ENCODE assay signal across 17 cellular contexts in the genomic region with DNA sequence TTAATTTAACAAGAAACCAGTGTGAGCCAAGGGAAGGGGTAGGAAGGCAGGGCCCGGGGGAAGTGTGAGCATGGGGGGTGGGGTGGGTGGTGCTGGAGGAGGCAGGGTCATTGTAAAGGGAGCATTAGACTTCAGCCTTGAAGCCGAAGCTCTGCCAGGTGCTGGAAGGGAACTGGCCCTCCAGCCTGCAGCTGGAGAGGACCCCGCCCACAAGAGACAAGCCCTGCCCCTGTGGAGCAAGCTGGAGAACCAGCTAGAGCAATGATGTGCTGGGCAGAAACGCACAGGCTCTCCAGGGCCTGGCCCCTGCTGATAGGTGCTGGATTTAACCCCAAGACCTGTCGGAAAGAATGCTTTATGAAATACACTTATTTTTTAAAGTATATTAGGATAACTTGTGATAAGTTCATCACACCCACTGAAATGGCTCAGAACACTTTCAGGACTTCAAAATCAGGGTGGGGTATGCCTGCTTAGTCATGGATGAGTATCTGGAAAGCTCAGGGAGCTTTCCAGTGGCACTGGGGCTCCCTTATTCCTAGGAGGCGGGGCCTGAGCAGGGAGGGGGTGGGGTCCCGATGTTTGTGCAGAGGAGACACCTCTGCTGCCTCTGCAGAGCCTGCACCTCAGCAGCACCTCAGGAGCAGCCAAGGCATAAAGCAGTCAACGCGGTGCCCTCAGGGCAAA. TPM values are rescaled to one million over a fixed set of nuclear protein-coding genes. Genes with fewer than 3 reads are reported as not detected.
DNase-seq lines count a peak whose midpoint lies in the region; ATAC-seq, FAIRE-seq and TF ChIP-seq lines count a peak whose summit lies in the region.
"Had no signal": no experiment of that assay in that cellular context is flagged by ENCODE, and none has a peak within 500 bp of the region (broad histone marks: within the 10 kb centered on the region; RNA-seq: fewer than 3 reads in every experiment).

No MANE protein-coding gene starts in this region.

- TF ChIP-seq POLR2A in vagina (IDR thresholded peaks at IDR 0.05) = no peak

- H3K4me3 Mint-ChIP-seq in endodermal cell = no peak overlapping the region
- H3K4me3 Mint-ChIP-seq: activated CD4-positive, alpha-beta T cell treated with anti-CD3 and anti-CD28 coated beads, Interleukin-2, amount 10 ng/mL, durations not matched to agents 24 days and 14 days; T-helper 17 cell had no signal

- H3K36me3 ChIP-seq in endodermal cell (ENCODE audit: control insufficient read depth, insufficient read depth, low read length) (no peaks in the 10 kb centered on the region), vagina (no peaks in the 10 kb centered on the region)

- H3K27ac ChIP-seq in endodermal cell (ENCODE audit: low read depth, low read length) (no peak overlapping the region), vagina (no peak overlapping the region)

- no peaks in the 10 kb centered on the region for H3K4me1 ChIP-seq in endodermal cell (ENCODE audit: control insufficient read depth, insufficient read depth, low read length)
- H3K4me1 ChIP-seq in vagina = no peaks in the 10 kb centered on the region

- no peak overlapping the region for H3K9ac ChIP-seq in endodermal cell (ENCODE audit: extremely low read depth, low read length, poor library complexity, severe bottlenecking)

- no peak for FAIRE-seq in GM19239 (lab: Jason Lieb, UNC)
- FAIRE-seq: frontal cortex, islet of Langerhans had no signal

- DNase-seq in left ventricle myocardium superior = no peak
- no peak for DNase-seq in Right ventricle myocardium inferior (ENCODE audit: missing footprints)
- peak; percentile 42 for DNase-seq in NCI-H2196 treated with DMSO at 0.1 percent for 48 hours (lab: John Stamatoyannopoulos, UW; ENCODE audit: unreplicated experiment)
- DNase-seq in endodermal cell = peak; percentile 92
- DNase-seq in vagina (ENCODE audit: extremely low spot score in 2 of 2) = peak; percentile 62 to 70
- no peak for DNase-seq in GM19239 (ENCODE audit: insufficient read length, low spot score)
- DNase-seq in activated CD4-positive, alpha-beta T cell treated with anti-CD3 and anti-CD28 coated beads, Interleukin-2, amount 50 U/mL, for 1 hour = no peak
- DNase-seq: activated CD4-positive, alpha-beta T cell treated with anti-CD3 and anti-CD28 coated beads, Interleukin-2, amount 10 ng/mL, durations not matched to agents 24 days and 14 days; Calu3; midbrain; NCI-H524; stimulated activated CD4-positive, alpha-beta T cell treated with anti-CD3 and anti-CD28 coated beads, Interleukin-4, amount 100 ng/mL, for 4 hours; T-helper 17 cell; trophoblast cell had no signal

- no peak overlapping the region for H3K27ac Mint-ChIP-seq in endodermal cell
- H3K27ac Mint-ChIP-seq: activated CD4-positive, alpha-beta T cell treated with anti-CD3 and anti-CD28 coated beads, Interleukin-2, amount 10 ng/mL, durations not matched to agents 24 days and 14 days; T-helper 17 cell had no signal

- peaks cover 15% of the 10 kb centered on the region for H3K27me3 Mint-ChIP-seq in endodermal cell (ENCODE audit: insufficient read depth)
- H3K27me3 Mint-ChIP-seq: activated CD4-positive, alpha-beta T cell treated with anti-CD3 and anti-CD28 coated beads, Interleukin-2, amount 10 ng/mL, durations not matched to agents 24 days and 14 days had no signal

- peaks cover 18% of the 10 kb centered on the region for H3K27me3 ChIP-seq in endodermal cell (ENCODE audit: control insufficient read depth, insufficient read depth, low read length, poor library complexity, severe bottlenecking)
- H3K27me3 ChIP-seq in vagina = no peaks in the 10 kb centered on the region

- H3K9me3 ChIP-seq in endodermal cell (ENCODE audit: control insufficient read depth, low read length) (no peaks in the 10 kb centered on the region), vagina (no peaks in the 10 kb centered on the region)

- WGBS in endodermal cell (ENCODE audit: insufficient coverage in 1 of 2, insufficient read length in 1 of 2), 2 experiments = 60 to 100% methylated on average over 2 to 9 of the region's 9 CpGs

- ATAC-seq in left ventricle myocardium superior (peak; percentile 28), Right ventricle myocardium inferior (no peak), GM18873 (IDR thresholded peaks at IDR 0.05; ENCODE audit: low FRiP score, unreplicated experiment) (no peak)
- ATAC-seq: T-helper 17 cell had no signal

- H3K36me3 Mint-ChIP-seq in endodermal cell (ENCODE audit: low read depth) = no peaks in the 10 kb centered on the region

- intact Hi-C loops in left ventricle myocardium superior (cut with micrococcal nuclease) = no loop called here
- intact Hi-C loops in Right ventricle myocardium inferior (cut with DNase I) = no loop called here
- intact Hi-C loops in vagina (cut with DNase I) = no loop called here

- peaks cover 5% of the 10 kb centered on the region for H3K9me3 Mint-ChIP-seq in endodermal cell
- H3K9me3 Mint-ChIP-seq: activated CD4-positive, alpha-beta T cell treated with anti-CD3 and anti-CD28 coated beads, Interleukin-2, amount 10 ng/mL, durations not matched to agents 24 days and 14 days had no signal

- H3K4me3 ChIP-seq in endodermal cell (ENCODE audit: low read length) (no peak overlapping the region), vagina (no peak overlapping the region)

- no peaks in the 10 kb centered on the region for H3K4me1 Mint-ChIP-seq in endodermal cell
- H3K4me1 Mint-ChIP-seq: activated CD4-positive, alpha-beta T cell treated with anti-CD3 and anti-CD28 coated beads, Interleukin-2, amount 10 ng/mL, durations not matched to agents 24 days and 14 days; T-helper 17 cell had no signal

- no peak for TF ChIP-seq CTCF in endodermal cell (conservative IDR thresholded peaks at IDR 0.05)
- no peak for TF ChIP-seq CTCF in vagina (IDR thresholded peaks at IDR 0.05)

RNA-seq across cellular contexts. Expression of a gene that starts 27.1 kb away (rescaled TPM):
- total RNA-seq in left ventricle myocardium superior = 22.1 TPM
- 21.9 TPM for total RNA-seq in Right ventricle myocardium inferior
- total RNA-seq in endodermal cell = under 1 TPM in 1 of 2 donors, not detected in 1; 0.11 TPM
- 5.6 TPM for polyA plus RNA-seq in endodermal cell (2013, experiment 1 of 2)
- 5.7 TPM for polyA plus RNA-seq in endodermal cell (2013, experiment 2 of 2)
- total RNA-seq in vagina = 2.5 TPM
- total RNA-seq: Calu3 had no signal

Comparison
In these comparisons a context has a peak if more than half of its experiments do, and no peak if none do; other contexts are left out.
1. DNase-seq: peak in NCI-H2196 treated with DMSO at 0.1 percent for 48 hours (single experiment), endodermal cell (single experiment) and vagina (2 of 2); none in left ventricle myocardium superior (single experiment), Right ventricle myocardium inferior (single experiment), GM19239 (single experiment) and activated CD4-positive, alpha-beta T cell treated with anti-CD3 and anti-CD28 coated beads, Interleukin-2, amount 50 U/mL, for 1 hour (single experiment).